ENCODE assay signal across 1 cellular context in the genomic region with DNA sequence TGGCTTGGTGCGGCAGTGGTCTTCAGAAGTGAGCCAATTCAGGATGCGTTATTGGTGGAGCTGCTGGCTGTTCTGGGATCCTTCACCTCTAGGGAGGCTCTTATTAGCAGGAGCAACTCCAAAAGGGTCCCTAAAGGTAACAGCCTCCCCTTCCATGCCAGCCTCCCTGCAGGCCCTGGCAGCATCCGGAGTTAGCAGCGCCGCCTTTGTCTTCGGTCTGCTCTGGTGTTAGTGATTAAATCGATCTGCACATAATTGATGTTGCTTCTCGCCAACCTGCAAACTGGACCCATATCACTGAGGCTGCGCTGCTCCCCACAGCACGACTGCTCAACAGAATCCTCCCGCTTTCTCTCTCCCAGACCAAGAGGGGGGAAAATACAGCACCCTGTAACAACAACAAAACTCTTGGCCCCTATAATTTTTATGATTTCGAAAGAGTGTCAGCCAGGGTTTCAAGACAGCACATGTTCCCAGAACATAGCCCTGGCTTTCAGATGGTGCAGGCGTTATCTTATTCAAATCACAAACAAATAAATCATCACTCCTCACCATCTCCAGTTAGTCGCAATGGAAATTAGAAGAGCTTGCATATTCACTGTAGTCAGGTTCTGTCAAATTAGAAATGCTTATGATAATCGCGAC.
TF ChIP-seq lines count a peak whose summit lies in the region.

No MANE protein-coding gene starts in this region.

TF ChIP-seq in H1, 55 proteins besides CTCF, POLR2A, EP300 and RAD21 (continued from another document):
- TF ChIP-seq, protein P1, sequence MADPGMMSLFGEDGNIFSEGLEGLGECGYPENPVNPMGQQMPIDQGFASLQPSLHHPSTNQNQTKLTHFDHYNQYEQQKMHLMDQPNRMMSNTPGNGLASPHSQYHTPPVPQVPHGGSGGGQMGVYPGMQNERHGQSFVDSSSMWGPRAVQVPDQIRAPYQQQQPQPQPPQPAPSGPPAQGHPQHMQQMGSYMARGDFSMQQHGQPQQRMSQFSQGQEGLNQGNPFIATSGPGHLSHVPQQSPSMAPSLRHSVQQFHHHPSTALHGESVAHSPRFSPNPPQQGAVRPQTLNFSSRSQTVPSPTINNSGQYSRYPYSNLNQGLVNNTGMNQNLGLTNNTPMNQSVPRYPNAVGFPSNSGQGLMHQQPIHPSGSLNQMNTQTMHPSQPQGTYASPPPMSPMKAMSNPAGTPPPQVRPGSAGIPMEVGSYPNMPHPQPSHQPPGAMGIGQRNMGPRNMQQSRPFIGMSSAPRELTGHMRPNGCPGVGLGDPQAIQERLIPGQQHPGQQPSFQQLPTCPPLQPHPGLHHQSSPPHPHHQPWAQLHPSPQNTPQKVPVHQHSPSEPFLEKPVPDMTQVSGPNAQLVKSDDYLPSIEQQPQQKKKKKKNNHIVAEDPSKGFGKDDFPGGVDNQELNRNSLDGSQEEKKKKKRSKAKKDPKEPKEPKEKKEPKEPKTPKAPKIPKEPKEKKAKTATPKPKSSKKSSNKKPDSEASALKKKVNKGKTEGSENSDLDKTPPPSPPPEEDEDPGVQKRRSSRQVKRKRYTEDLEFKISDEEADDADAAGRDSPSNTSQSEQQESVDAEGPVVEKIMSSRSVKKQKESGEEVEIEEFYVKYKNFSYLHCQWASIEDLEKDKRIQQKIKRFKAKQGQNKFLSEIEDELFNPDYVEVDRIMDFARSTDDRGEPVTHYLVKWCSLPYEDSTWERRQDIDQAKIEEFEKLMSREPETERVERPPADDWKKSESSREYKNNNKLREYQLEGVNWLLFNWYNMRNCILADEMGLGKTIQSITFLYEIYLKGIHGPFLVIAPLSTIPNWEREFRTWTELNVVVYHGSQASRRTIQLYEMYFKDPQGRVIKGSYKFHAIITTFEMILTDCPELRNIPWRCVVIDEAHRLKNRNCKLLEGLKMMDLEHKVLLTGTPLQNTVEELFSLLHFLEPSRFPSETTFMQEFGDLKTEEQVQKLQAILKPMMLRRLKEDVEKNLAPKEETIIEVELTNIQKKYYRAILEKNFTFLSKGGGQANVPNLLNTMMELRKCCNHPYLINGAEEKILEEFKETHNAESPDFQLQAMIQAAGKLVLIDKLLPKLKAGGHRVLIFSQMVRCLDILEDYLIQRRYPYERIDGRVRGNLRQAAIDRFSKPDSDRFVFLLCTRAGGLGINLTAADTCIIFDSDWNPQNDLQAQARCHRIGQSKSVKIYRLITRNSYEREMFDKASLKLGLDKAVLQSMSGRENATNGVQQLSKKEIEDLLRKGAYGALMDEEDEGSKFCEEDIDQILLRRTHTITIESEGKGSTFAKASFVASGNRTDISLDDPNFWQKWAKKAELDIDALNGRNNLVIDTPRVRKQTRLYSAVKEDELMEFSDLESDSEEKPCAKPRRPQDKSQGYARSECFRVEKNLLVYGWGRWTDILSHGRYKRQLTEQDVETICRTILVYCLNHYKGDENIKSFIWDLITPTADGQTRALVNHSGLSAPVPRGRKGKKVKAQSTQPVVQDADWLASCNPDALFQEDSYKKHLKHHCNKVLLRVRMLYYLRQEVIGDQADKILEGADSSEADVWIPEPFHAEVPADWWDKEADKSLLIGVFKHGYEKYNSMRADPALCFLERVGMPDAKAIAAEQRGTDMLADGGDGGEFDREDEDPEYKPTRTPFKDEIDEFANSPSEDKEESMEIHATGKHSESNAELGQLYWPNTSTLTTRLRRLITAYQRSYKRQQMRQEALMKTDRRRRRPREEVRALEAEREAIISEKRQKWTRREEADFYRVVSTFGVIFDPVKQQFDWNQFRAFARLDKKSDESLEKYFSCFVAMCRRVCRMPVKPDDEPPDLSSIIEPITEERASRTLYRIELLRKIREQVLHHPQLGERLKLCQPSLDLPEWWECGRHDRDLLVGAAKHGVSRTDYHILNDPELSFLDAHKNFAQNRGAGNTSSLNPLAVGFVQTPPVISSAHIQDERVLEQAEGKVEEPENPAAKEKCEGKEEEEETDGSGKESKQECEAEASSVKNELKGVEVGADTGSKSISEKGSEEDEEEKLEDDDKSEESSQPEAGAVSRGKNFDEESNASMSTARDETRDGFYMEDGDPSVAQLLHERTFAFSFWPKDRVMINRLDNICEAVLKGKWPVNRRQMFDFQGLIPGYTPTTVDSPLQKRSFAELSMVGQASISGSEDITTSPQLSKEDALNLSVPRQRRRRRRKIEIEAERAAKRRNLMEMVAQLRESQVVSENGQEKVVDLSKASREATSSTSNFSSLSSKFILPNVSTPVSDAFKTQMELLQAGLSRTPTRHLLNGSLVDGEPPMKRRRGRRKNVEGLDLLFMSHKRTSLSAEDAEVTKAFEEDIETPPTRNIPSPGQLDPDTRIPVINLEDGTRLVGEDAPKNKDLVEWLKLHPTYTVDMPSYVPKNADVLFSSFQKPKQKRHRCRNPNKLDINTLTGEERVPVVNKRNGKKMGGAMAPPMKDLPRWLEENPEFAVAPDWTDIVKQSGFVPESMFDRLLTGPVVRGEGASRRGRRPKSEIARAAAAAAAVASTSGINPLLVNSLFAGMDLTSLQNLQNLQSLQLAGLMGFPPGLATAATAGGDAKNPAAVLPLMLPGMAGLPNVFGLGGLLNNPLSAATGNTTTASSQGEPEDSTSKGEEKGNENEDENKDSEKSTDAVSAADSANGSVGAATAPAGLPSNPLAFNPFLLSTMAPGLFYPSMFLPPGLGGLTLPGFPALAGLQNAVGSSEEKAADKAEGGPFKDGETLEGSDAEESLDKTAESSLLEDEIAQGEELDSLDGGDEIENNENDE (IDR thresholded peaks at IDR 0.05; ENCODE audit: insufficient replicate concordance, low read length): no peak
- TF ChIP-seq SUZ12 (IDR thresholded peaks at IDR 0.05; ENCODE audit: low read length) (no peak), MAFK (IDR thresholded peaks at IDR 0.05; ENCODE audit: low read depth, low read length) (no peak), NRF1 (IDR thresholded peaks at IDR 0.05; ENCODE audit: low read depth, low read length) (no peak), BCL11A (IDR thresholded peaks at IDR 0.05; ENCODE audit: low read depth in 2 of 2, low read length in 2 of 2) (no peak), RBBP5 (IDR thresholded peaks at IDR 0.05; ENCODE audit: borderline replicate concordance, low read depth, low read length) (no peak), CHD1 (IDR thresholded peaks at IDR 0.05; ENCODE audit: low read depth, low read length) (no peak), MAX (IDR thresholded peaks at IDR 0.05) (no peak), SIRT6 (IDR thresholded peaks at IDR 0.05; ENCODE audit: low read length) (no peak), GTF2F1 (IDR thresholded peaks at IDR 0.05; ENCODE audit: borderline replicate concordance, low read depth, low read length) (no peak)
